In genomic region chr6:27582928-27583725, GRCh38 we compare ENCODE assay signal across 8 cellular contexts.
DNase-seq lines count a peak whose midpoint lies in the region; ATAC-seq and TF ChIP-seq lines count a peak whose summit lies in the region.

No MANE protein-coding gene starts in this region.

- ATAC-seq in GM21619 (IDR thresholded peaks at IDR 0.05; ENCODE audit: unreplicated experiment) = no peak

- no peak overlapping the region for H3K27ac ChIP-seq in tibial nerve
- H3K27ac ChIP-seq in Peyer's patch = no peak overlapping the region

- peaks cover 0 to 15% of the 10 kb centered on the region in 2 donors for H3K27me3 ChIP-seq in tibial nerve
- no peaks in the 10 kb centered on the region for H3K27me3 ChIP-seq in Peyer's patch

- peak overlapping the region; percentile 47 for H3K4me3 ChIP-seq in iPS-11a (ENCODE audit: low read depth, low read length)
- H3K4me3 ChIP-seq in tibial nerve = no peak overlapping the region
- no peak overlapping the region for H3K4me3 ChIP-seq in Peyer's patch

- H3K9me3 ChIP-seq in tibial nerve = peaks cover 0 to 11% (median 0%) of the 10 kb centered on the region in 4 donors
- H3K9me3 ChIP-seq in Peyer's patch = no peaks in the 10 kb centered on the region

- TF ChIP-seq CTCF in tibial nerve (IDR thresholded peaks at IDR 0.05) (no peak), Peyer's patch (IDR thresholded peaks at IDR 0.05) (no peak)

- H3K36me3 ChIP-seq in tibial nerve (no peaks in the 10 kb centered on the region), Peyer's patch (no peaks in the 10 kb centered on the region)

- WGBS in tibial nerve, 2 donors = 17 to 18% methylated on average over 32 of the region's 32 CpGs

- DNase-seq in GM04504 (ENCODE audit: low read depth) (peak; percentile 30), M059J (ENCODE audit: low read depth) (peak; percentile 78), hippocampal formation (lab: John Stamatoyannopoulos, UW) (no peak), tibial nerve (ENCODE audit: low spot score in 2 of 2) (no peak), Peyer's patch (no peak)
- peak; percentile 69 to 72 for DNase-seq in activated CD4-positive, alpha-beta T cell treated with anti-CD3 and anti-CD28 coated beads, Interleukin-2, amount 50 U/mL, for 48 hours

- TF ChIP-seq EP300 in tibial nerve (IDR thresholded peaks at IDR 0.05) = no peak

- H3K4me1 ChIP-seq in tibial nerve = no peaks in the 10 kb centered on the region
- no peaks in the 10 kb centered on the region for H3K4me1 ChIP-seq in Peyer's patch

- TF ChIP-seq POLR2A in tibial nerve (IDR thresholded peaks at IDR 0.05) (no peak), Peyer's patch (IDR thresholded peaks at IDR 0.05) (no peak)

Comparison
In these comparisons a context has a peak if more than half of its experiments do, and no peak if none do; other contexts are left out.
1. DNase-seq: peak in GM04504 (single experiment), M059J (single experiment) and activated CD4-positive, alpha-beta T cell treated with anti-CD3 and anti-CD28 coated beads, Interleukin-2, amount 50 U/mL, for 48 hours (2 of 2); none in hippocampal formation (0 of 2), tibial nerve (0 of 2) and Peyer's patch (0 of 3).